In genomic region chr1:109620396-109620817, GRCh38 we compare ENCODE assay signal across 7 cellular contexts. TPM values are rescaled to one million over a fixed set of nuclear protein-coding genes. Genes with fewer than 3 reads are reported as not detected.
DNase-seq lines count a peak whose midpoint lies in the region; ATAC-seq and TF ChIP-seq lines count a peak whose summit lies in the region.

No MANE protein-coding gene starts in this region.

- peaks cover 64% of the 10 kb centered on the region for H3K4me1 Mint-ChIP-seq in activated T-helper 2 cell treated with anti-CD3 and anti-CD28 coated beads, Interferon-gamma antibody, Interleukin-2, Interleukin-4, amounts not matched to agents 10 μg/mL and 5 μg/mL and 100 μg/mL, durations not matched to agents 14 hours and 24 hours and 36 hours (ENCODE audit: low read depth)

- H3K4me3 Mint-ChIP-seq in activated T-helper 2 cell treated with anti-CD3 and anti-CD28 coated beads, Interferon-gamma antibody, Interleukin-2, Interleukin-4, amounts not matched to agents 10 μg/mL and 5 μg/mL and 100 μg/mL, durations not matched to agents 14 hours and 24 hours and 36 hours (ENCODE audit: low read depth) = peak overlapping the region; percentile 93

- H3K9me3 ChIP-seq in parathyroid adenoma (ENCODE audit: control insufficient read depth, low read length) = no peaks in the 10 kb centered on the region

- H3K36me3 Mint-ChIP-seq in activated T-helper 2 cell treated with anti-CD3 and anti-CD28 coated beads, Interferon-gamma antibody, Interleukin-2, Interleukin-4, amounts not matched to agents 10 μg/mL and 5 μg/mL and 100 μg/mL, durations not matched to agents 14 hours and 24 hours and 36 hours (ENCODE audit: low read depth) = no peaks in the 10 kb centered on the region

- peak overlapping the region; percentile 100 for H3K4me2 ChIP-seq in parathyroid adenoma (ENCODE audit: low read length)

- no peak for TF ChIP-seq CTCF in parathyroid adenoma (IDR thresholded peaks at IDR 0.05)

- no peaks in the 10 kb centered on the region for H3K36me3 ChIP-seq in parathyroid adenoma (ENCODE audit: control insufficient read depth, insufficient read depth, low read length)

- DNase-seq in EH (ENCODE audit: low read depth) = peak; percentile 82
- no peak for DNase-seq in activated T-helper 2 cell treated with anti-CD3 and anti-CD28 coated beads, Interferon-gamma antibody, Interleukin-2, Interleukin-4, amounts not matched to agents 10 μg/mL and 5 μg/mL and 100 μg/mL, durations not matched to agents 14 hours and 24 hours and 36 hours (ENCODE audit: low spot score)
- no peak for DNase-seq in Right ventricle myocardium superior

- no peaks in the 10 kb centered on the region for H3K9me3 Mint-ChIP-seq in activated T-helper 2 cell treated with anti-CD3 and anti-CD28 coated beads, Interferon-gamma antibody, Interleukin-2, Interleukin-4, amounts not matched to agents 10 μg/mL and 5 μg/mL and 100 μg/mL, durations not matched to agents 14 hours and 24 hours and 36 hours

- H3K9ac ChIP-seq in parathyroid adenoma = no peak overlapping the region

- peak overlapping the region; percentile 74 for H3K27ac ChIP-seq in parathyroid adenoma

- H3K4me3 ChIP-seq in parathyroid adenoma (ENCODE audit: low read depth, low read length) = peak overlapping the region; percentile 89

- no peaks in the 10 kb centered on the region for H3K27me3 Mint-ChIP-seq in activated T-helper 2 cell treated with anti-CD3 and anti-CD28 coated beads, Interferon-gamma antibody, Interleukin-2, Interleukin-4, amounts not matched to agents 10 μg/mL and 5 μg/mL and 100 μg/mL, durations not matched to agents 14 hours and 24 hours and 36 hours (ENCODE audit: low read depth)

- intact Hi-C loops in activated T-helper 2 cell treated with anti-CD3 and anti-CD28 coated beads, Interferon-gamma antibody, Interleukin-2, Interleukin-4, amounts not matched to agents 10 μg/mL and 5 μg/mL and 100 μg/mL, durations not matched to agents 14 hours and 24 hours and 36 hours (cut with micrococcal nuclease) = loop anchor here (1.0 to 2.0 kb wide), 2 partner anchors 72 to 414 kb away; partner anchors contain the start of genes GNAI3 and STRIP1
- intact Hi-C loops in Right ventricle myocardium superior (cut with DNase I) = no loop called here

- peak overlapping the region; percentile 83 for H2AFZ ChIP-seq in parathyroid adenoma

- ATAC-seq in HG03521 (IDR thresholded peaks at IDR 0.05; ENCODE audit: unreplicated experiment) = peak; percentile 2
- ATAC-seq in Right ventricle myocardium superior (ENCODE audit: poor library complexity) = peak; percentile 54
- ATAC-seq in GM18517 (IDR thresholded peaks at IDR 0.05; ENCODE audit: unreplicated experiment) = no peak
- no peak for ATAC-seq in HG02623 (IDR thresholded peaks at IDR 0.05; ENCODE audit: unreplicated experiment)

- no peaks in the 10 kb centered on the region for H3K79me2 ChIP-seq in parathyroid adenoma

- peak overlapping the region; percentile 96 for H3K27ac Mint-ChIP-seq in activated T-helper 2 cell treated with anti-CD3 and anti-CD28 coated beads, Interferon-gamma antibody, Interleukin-2, Interleukin-4, amounts not matched to agents 10 μg/mL and 5 μg/mL and 100 μg/mL, durations not matched to agents 14 hours and 24 hours and 36 hours

- no peaks in the 10 kb centered on the region for H3K4me1 ChIP-seq in parathyroid adenoma

- H3K27me3 ChIP-seq in parathyroid adenoma (ENCODE audit: control insufficient read depth, insufficient read depth, low read length) = no peaks in the 10 kb centered on the region

RNA-seq across cellular contexts. Expression of gene AMPD2, which starts 0.8 kb away (rescaled TPM):
- total RNA-seq in activated T-helper 2 cell treated with anti-CD3 and anti-CD28 coated beads, Interferon-gamma antibody, Interleukin-2, Interleukin-4, amounts not matched to agents 10 μg/mL and 5 μg/mL and 100 μg/mL, durations not matched to agents 14 hours and 24 hours and 36 hours = 77.5 and 78.4 TPM in 2 replicates
- total RNA-seq in Right ventricle myocardium superior = 11.5 TPM

RNA-seq across cellular contexts. Expression of gene GNAT2, which starts 1.0 kb away (rescaled TPM):
- 0.18 TPM in 1 of 2 replicates, not detected in the other for total RNA-seq in activated T-helper 2 cell treated with anti-CD3 and anti-CD28 coated beads, Interferon-gamma antibody, Interleukin-2, Interleukin-4, amounts not matched to agents 10 μg/mL and 5 μg/mL and 100 μg/mL, durations not matched to agents 14 hours and 24 hours and 36 hours
- total RNA-seq in Right ventricle myocardium superior = not detected

RNA-seq across cellular contexts. Expression of gene GSTM4, which starts 35.5 kb away (rescaled TPM):
- 13.6 and 13.9 TPM in 2 replicates for total RNA-seq in activated T-helper 2 cell treated with anti-CD3 and anti-CD28 coated beads, Interferon-gamma antibody, Interleukin-2, Interleukin-4, amounts not matched to agents 10 μg/mL and 5 μg/mL and 100 μg/mL, durations not matched to agents 14 hours and 24 hours and 36 hours
- total RNA-seq in Right ventricle myocardium superior = 37.3 TPM

RNA-seq across cellular contexts. Expression of gene GSTM2, which starts 47.5 kb away (rescaled TPM):
- total RNA-seq in activated T-helper 2 cell treated with anti-CD3 and anti-CD28 coated beads, Interferon-gamma antibody, Interleukin-2, Interleukin-4, amounts not matched to agents 10 μg/mL and 5 μg/mL and 100 μg/mL, durations not matched to agents 14 hours and 24 hours and 36 hours = 30.1 and 32.3 TPM in 2 replicates
- 70.8 TPM for total RNA-seq in Right ventricle myocardium superior

Comparison
In these comparisons a context has a peak if more than half of its experiments do, and no peak if none do; other contexts are left out.
1. ATAC-seq: peak in HG03521 (single experiment) and Right ventricle myocardium superior (single experiment); none in GM18517 (single experiment) and HG02623 (single experiment).